21 cellular contexts compared by ENCODE assay signal in genomic region chr12:109630815-109631214, GRCh38.
"Had no signal": no experiment of that assay in that cellular context is flagged by ENCODE, and none has a peak within 500 bp of the region (broad histone marks: within the 10 kb centered on the region; RNA-seq: fewer than 3 reads in every experiment).

No MANE protein-coding gene starts in this region.

- H3K4me2 ChIP-seq: hepatocyte had no signal

- H3K9me3 ChIP-seq: body of pancreas, left ventricle myocardium inferior, neutrophil, pancreas, thyroid gland had no signal

- H3K27ac ChIP-seq: body of pancreas, hepatocyte, left ventricle myocardium inferior, neutrophil, pancreas, thyroid gland, WERI-Rb-1 had no signal

- ATAC-seq: activated CD8-positive, alpha-beta T cell treated with anti-CD3 and anti-CD28 coated beads, Interleukin-2, amount 10 ng/mL, durations not matched to agents 7 days and 5 days; body of pancreas; naive thymus-derived CD8-positive, alpha-beta T cell; stimulated activated naive CD8-positive, alpha-beta T cell treated with anti-CD3 and anti-CD28 coated beads, Interleukin-15, Interleukin-2, amounts not matched to agents 100 U/mL and 50 U/mL, for 24 hours had no signal

- H3K4me1 ChIP-seq: body of pancreas, left ventricle myocardium inferior, pancreas, thyroid gland had no signal

- H3K4me3 ChIP-seq: body of pancreas, hepatocyte, left ventricle myocardium inferior, pancreas, thyroid gland had no signal

- H3K36me3 ChIP-seq: left ventricle myocardium inferior, neutrophil, pancreas, thyroid gland, WERI-Rb-1 had no signal

- DNase-seq: activated CD4-positive, alpha-beta T cell treated with anti-CD3 and anti-CD28 coated beads, Interleukin-2, amount 50 U/mL, for 1 hour; activated CD4-positive, CD25-positive, alpha-beta regulatory T cell treated with anti-CD3 and anti-CD28 coated beads, Interleukin-2, amount 50 U/mL, for 72 hours; activated CD8-positive, alpha-beta T cell treated with anti-CD3 and anti-CD28 coated beads, Interleukin-2, amount 10 ng/mL, durations not matched to agents 7 days and 5 days; activated gamma-delta T cell treated with Interleukin-2 at 50 U/mL for 16 hours; anterior cingulate cortex; body of pancreas; effector CD4-positive, alpha-beta T cell; erythroblast; foreskin melanocyte; immature natural killer cell; left ventricle myocardium inferior; naive thymus-derived CD8-positive, alpha-beta T cell; pancreas; right cardiac atrium; stimulated activated CD4-positive, alpha-beta T cell treated with anti-CD3 and anti-CD28 coated beads, Interleukin-12 subunit alpha, Interleukin-12 subunit beta, amount 100 ng/mL, for 4 hours; stimulated activated CD4-positive, alpha-beta T cell treated with anti-CD3 and anti-CD28 coated beads, Interleukin-4, amount 100 ng/mL, for 4 hours; stimulated activated naive CD8-positive, alpha-beta T cell treated with anti-CD3 and anti-CD28 coated beads, Interleukin-15, Interleukin-2, amounts not matched to agents 100 U/mL and 50 U/mL, for 24 hours; thyroid gland; WERI-Rb-1 had no signal

- H3K79me2 ChIP-seq: hepatocyte had no signal

- H2AFZ ChIP-seq: hepatocyte had no signal

- H3K27me3 ChIP-seq: hepatocyte, pancreas, thyroid gland had no signal
